In genomic region chr10:98446656-98447221, GRCh38 we compare ENCODE assay signal across 1 cellular context.
TF ChIP-seq lines count a peak whose summit lies in the region.

TSS of gene HPS1 (minus strand) at chr10:98446935. CDS start at chr10:98443240, 3,695 bp downstream.

TF ChIP-seq in HepG2, 621 proteins besides CTCF, POLR2A, EP300 and RAD21 (continued from another document and continues in another):
- TF ChIP-seq KIAA2018 (CRISPR knock-in tag; IDR thresholded peaks at IDR 0.05; ENCODE audit: borderline replicate concordance) (no peak), IKZF4 (CRISPR knock-in tag; IDR thresholded peaks at IDR 0.05; ENCODE audit: borderline replicate concordance, low read depth, not compliant biosample characterization) (no peak), FOXJ3 (CRISPR knock-in tag; IDR thresholded peaks at IDR 0.05; ENCODE audit: borderline replicate concordance) (no peak), NFE2L2 (IDR thresholded peaks at IDR 0.05; ENCODE audit: low read length) (no peak), ZNF781 (CRISPR knock-in tag; IDR thresholded peaks at IDR 0.05; ENCODE audit: borderline replicate concordance, not compliant biosample characterization) (no peak), HOXD1 (CRISPR knock-in tag; IDR thresholded peaks at IDR 0.05) (peak; percentile 54; the same call in 1 of the 2 replicates), ATRX (CRISPR knock-in tag; IDR thresholded peaks at IDR 0.05; ENCODE audit: borderline replicate concordance) (no peak), CREM (IDR thresholded peaks at IDR 0.05) (no peak), CREM (CRISPR knock-in tag; IDR thresholded peaks at IDR 0.05) (no peak), TFE3 (CRISPR knock-in tag; IDR thresholded peaks at IDR 0.05) (peak; percentile 94), PAX8 (CRISPR knock-in tag; IDR thresholded peaks at IDR 0.05; ENCODE audit: borderline replicate concordance) (no peak), FLYWCH1 (CRISPR knock-in tag; IDR thresholded peaks at IDR 0.05) (no peak), ETV5 (CRISPR knock-in tag; IDR thresholded peaks at IDR 0.05; ENCODE audit: borderline replicate concordance) (no peak), ZMYM4 (CRISPR knock-in tag; IDR thresholded peaks at IDR 0.05) (peak; percentile 87; the same call in 1 of the 2 replicates), DR1 (CRISPR knock-in tag; IDR thresholded peaks at IDR 0.05) (no peak), ZSCAN5A (CRISPR knock-in tag; IDR thresholded peaks at IDR 0.05; ENCODE audit: borderline replicate concordance) (no peak), TCF7L2 (IDR thresholded peaks at IDR 0.05; ENCODE audit: low read depth, low read length) (no peak), MXD1 (CRISPR knock-in tag; IDR thresholded peaks at IDR 0.05) (peak; percentile 35; the same call in 1 of the 2 replicates), ELK4 (CRISPR knock-in tag; IDR thresholded peaks at IDR 0.05; ENCODE audit: borderline replicate concordance) (0 out of 2 replicates have a peak, but pooled peaks have one; percentile 22), JUN (CRISPR knock-in tag; IDR thresholded peaks at IDR 0.05) (no peak), HOMEZ (CRISPR knock-in tag; IDR thresholded peaks at IDR 0.05; ENCODE audit: low read depth) (no peak), POLR2AphosphoS5 (IDR thresholded peaks at IDR 0.05; ENCODE audit: low read depth, low read length) (peak; percentile 71), YY1 (IDR thresholded peaks at IDR 0.05; ENCODE audit: insufficient read depth, insufficient replicate concordance, low read depth, low read length) (peak; percentile 49), PBX2 (CRISPR knock-in tag; IDR thresholded peaks at IDR 0.05) (no peak), ERF (CRISPR knock-in tag; IDR thresholded peaks at IDR 0.05) (no peak), ZBTB1 (CRISPR knock-in tag; IDR thresholded peaks at IDR 0.05; ENCODE audit: borderline replicate concordance) (no peak), KLF9 (CRISPR knock-in tag; IDR thresholded peaks at IDR 0.05; ENCODE audit: low read depth) (no peak), ZNF710 (CRISPR knock-in tag; IDR thresholded peaks at IDR 0.05; ENCODE audit: borderline replicate concordance) (no peak), ZNF18 (CRISPR knock-in tag; IDR thresholded peaks at IDR 0.05; ENCODE audit: insufficient replicate concordance) (no peak), ARID4A (CRISPR knock-in tag; IDR thresholded peaks at IDR 0.05; ENCODE audit: borderline replicate concordance) (peak; percentile 94)
